Comparison of ENCODE assay signal across 20 cellular contexts in genomic region chr17:69103557-69104233, GRCh38. TPM values are rescaled to one million over a fixed set of nuclear protein-coding genes. Genes with fewer than 3 reads are reported as not detected.
"Had no signal": no experiment of that assay in that cellular context is flagged by ENCODE, and none has a peak within 500 bp of the region (broad histone marks: within the 10 kb centered on the region; RNA-seq: fewer than 3 reads in every experiment).

No MANE protein-coding gene starts in this region.

- H3K27me3 ChIP-seq: ascending aorta, dorsolateral prefrontal cortex, gastroesophageal sphincter, heart right ventricle, sigmoid colon, spleen, upper lobe of left lung had no signal

- H3K9me3 Mint-ChIP-seq: activated CD4-positive, alpha-beta memory T cell treated with anti-CD3 and anti-CD28 coated beads for 36 hours; activated naive CD4-positive, alpha-beta T cell treated with anti-CD3 and anti-CD28 coated beads, Interleukin-2, amount 10 ng/mL, durations not matched to agents 7 days and 5 days; activated T-helper 2 cell treated with anti-CD3 and anti-CD28 coated beads, Interferon-gamma antibody, Interleukin-2, Interleukin-4, amounts not matched to agents 10 μg/mL and 5 μg/mL and 100 μg/mL, durations not matched to agents 14 hours and 24 hours and 36 hours; endodermal cell; neural crest cell; stimulated activated naive CD8-positive, alpha-beta T cell treated with anti-CD3 and anti-CD28 coated beads, Interleukin-15, amount 100 ng/mL, for 72 hours had no signal

- H3K36me3 Mint-ChIP-seq: activated CD4-positive, alpha-beta memory T cell treated with anti-CD3 and anti-CD28 coated beads for 36 hours; activated CD8-positive, alpha-beta memory T cell treated with anti-CD3 and anti-CD28 coated beads, Interleukin-2, amount 10 ng/mL, durations not matched to agents 7 days and 5 days; activated naive CD4-positive, alpha-beta T cell treated with anti-CD3 and anti-CD28 coated beads, Interleukin-2, amount 10 ng/mL, durations not matched to agents 7 days and 5 days had no signal

- H3K27me3 Mint-ChIP-seq: activated CD4-positive, alpha-beta memory T cell treated with anti-CD3 and anti-CD28 coated beads for 36 hours; activated CD4-positive, alpha-beta T cell treated with anti-CD3 and anti-CD28 coated beads for 36 hours; activated CD8-positive, alpha-beta memory T cell treated with anti-CD3 and anti-CD28 coated beads, Interleukin-2, amount 10 ng/mL, durations not matched to agents 7 days and 5 days; activated naive CD4-positive, alpha-beta T cell treated with anti-CD3 and anti-CD28 coated beads, Interleukin-2, amount 10 ng/mL, durations not matched to agents 7 days and 5 days; stimulated activated naive CD8-positive, alpha-beta T cell treated with anti-CD3 and anti-CD28 coated beads, Interleukin-15, amount 100 ng/mL, for 72 hours had no signal

- H3K4me3 Mint-ChIP-seq: activated CD4-positive, alpha-beta memory T cell treated with anti-CD3 and anti-CD28 coated beads for 36 hours; activated CD4-positive, alpha-beta T cell treated with anti-CD3 and anti-CD28 coated beads for 36 hours; activated CD8-positive, alpha-beta memory T cell treated with anti-CD3 and anti-CD28 coated beads, Interleukin-2, amount 10 ng/mL, durations not matched to agents 7 days and 5 days; activated naive CD4-positive, alpha-beta T cell treated with anti-CD3 and anti-CD28 coated beads, Interleukin-2, amount 10 ng/mL, durations not matched to agents 7 days and 5 days; endodermal cell; neural crest cell; stimulated activated naive CD8-positive, alpha-beta T cell treated with anti-CD3 and anti-CD28 coated beads, Interleukin-15, amount 100 ng/mL, for 72 hours had no signal

- H3K36me3 ChIP-seq: ascending aorta, spleen, upper lobe of left lung, WERI-Rb-1 had no signal

- H3K27ac Mint-ChIP-seq: activated CD4-positive, alpha-beta memory T cell treated with anti-CD3 and anti-CD28 coated beads for 36 hours; activated CD4-positive, alpha-beta T cell treated with anti-CD3 and anti-CD28 coated beads for 36 hours; activated CD8-positive, alpha-beta memory T cell treated with anti-CD3 and anti-CD28 coated beads, Interleukin-2, amount 10 ng/mL, durations not matched to agents 7 days and 5 days; activated naive CD4-positive, alpha-beta T cell treated with anti-CD3 and anti-CD28 coated beads, Interleukin-2, amount 10 ng/mL, durations not matched to agents 7 days and 5 days; activated T-helper 2 cell treated with anti-CD3 and anti-CD28 coated beads, Interferon-gamma antibody, Interleukin-2, Interleukin-4, amounts not matched to agents 10 μg/mL and 5 μg/mL and 100 μg/mL, durations not matched to agents 14 hours and 24 hours and 36 hours; endodermal cell; stimulated activated naive CD8-positive, alpha-beta T cell treated with anti-CD3 and anti-CD28 coated beads, Interleukin-15, amount 100 ng/mL, for 72 hours had no signal

- H3K4me1 ChIP-seq: ascending aorta, gastroesophageal sphincter, sigmoid colon, spleen, upper lobe of left lung had no signal

- ATAC-seq: activated CD4-positive, alpha-beta T cell treated with anti-CD3 and anti-CD28 coated beads for 36 hours; activated CD8-positive, alpha-beta memory T cell treated with anti-CD3 and anti-CD28 coated beads, Interleukin-2, amount 10 ng/mL, durations not matched to agents 7 days and 5 days; gastroesophageal sphincter; heart right ventricle; left colon; stimulated activated naive CD8-positive, alpha-beta T cell treated with anti-CD3 and anti-CD28 coated beads, Interleukin-15, amount 100 ng/mL, for 72 hours had no signal

- H3K9me3 ChIP-seq: ascending aorta, gastroesophageal sphincter, heart right ventricle, sigmoid colon, spleen, upper lobe of left lung had no signal

- DNase-seq: activated CD4-positive, alpha-beta memory T cell treated with anti-CD3 and anti-CD28 coated beads for 36 hours; activated CD4-positive, alpha-beta T cell treated with anti-CD3 and anti-CD28 coated beads for 36 hours; activated CD8-positive, alpha-beta memory T cell treated with anti-CD3 and anti-CD28 coated beads, Interleukin-2, amount 10 ng/mL, durations not matched to agents 7 days and 5 days; activated naive CD4-positive, alpha-beta T cell treated with anti-CD3 and anti-CD28 coated beads, Interleukin-2, amount 10 ng/mL, durations not matched to agents 7 days and 5 days; activated T-cell treated with anti-CD3 and anti-CD28 coated beads, Interleukin-2, amount 50 U/mL, for 1 hour; dorsolateral prefrontal cortex; endodermal cell; heart right ventricle; left colon; sigmoid colon; spleen; stimulated activated naive CD8-positive, alpha-beta T cell treated with anti-CD3 and anti-CD28 coated beads, Interleukin-15, amount 100 ng/mL, for 72 hours; upper lobe of left lung; WERI-Rb-1 had no signal

- H3K4me1 Mint-ChIP-seq: activated CD4-positive, alpha-beta T cell treated with anti-CD3 and anti-CD28 coated beads for 36 hours; activated CD8-positive, alpha-beta memory T cell treated with anti-CD3 and anti-CD28 coated beads, Interleukin-2, amount 10 ng/mL, durations not matched to agents 7 days and 5 days; activated naive CD4-positive, alpha-beta T cell treated with anti-CD3 and anti-CD28 coated beads, Interleukin-2, amount 10 ng/mL, durations not matched to agents 7 days and 5 days; neural crest cell; stimulated activated naive CD8-positive, alpha-beta T cell treated with anti-CD3 and anti-CD28 coated beads, Interleukin-15, amount 100 ng/mL, for 72 hours had no signal

- H3K4me3 ChIP-seq: ascending aorta, dorsolateral prefrontal cortex, gastroesophageal sphincter, heart right ventricle, lung, sigmoid colon, spleen, upper lobe of left lung had no signal

- H3K27ac ChIP-seq: ascending aorta, dorsolateral prefrontal cortex, gastroesophageal sphincter, heart right ventricle, sigmoid colon, spleen, upper lobe of left lung, WERI-Rb-1 had no signal

RNA-seq across cellular contexts. Expression of gene ABCA6, which starts 38.0 kb away (rescaled TPM):
- total RNA-seq: activated CD4-positive, alpha-beta memory T cell treated with anti-CD3 and anti-CD28 coated beads for 36 hours; activated CD4-positive, alpha-beta T cell treated with anti-CD3 and anti-CD28 coated beads for 36 hours; activated T-helper 2 cell treated with anti-CD3 and anti-CD28 coated beads, Interferon-gamma antibody, Interleukin-2, Interleukin-4, amounts not matched to agents 10 μg/mL and 5 μg/mL and 100 μg/mL, durations not matched to agents 14 hours and 24 hours and 36 hours; endodermal cell had no signal

RNA-seq across cellular contexts. Expression of gene ABCA9, which starts 43.0 kb away (rescaled TPM):
- total RNA-seq: activated CD4-positive, alpha-beta memory T cell treated with anti-CD3 and anti-CD28 coated beads for 36 hours; activated CD4-positive, alpha-beta T cell treated with anti-CD3 and anti-CD28 coated beads for 36 hours; activated CD8-positive, alpha-beta memory T cell treated with anti-CD3 and anti-CD28 coated beads, Interleukin-2, amount 10 ng/mL, durations not matched to agents 7 days and 5 days; activated T-helper 2 cell treated with anti-CD3 and anti-CD28 coated beads, Interferon-gamma antibody, Interleukin-2, Interleukin-4, amounts not matched to agents 10 μg/mL and 5 μg/mL and 100 μg/mL, durations not matched to agents 14 hours and 24 hours and 36 hours; endodermal cell; epithelial cell of proximal tubule had no signal
